15 cellular contexts compared by ENCODE assay signal in genomic region chr6:161549977-161550655, GRCh38.
DNase-seq lines count a peak whose midpoint lies in the region; ATAC-seq, FAIRE-seq and TF ChIP-seq lines count a peak whose summit lies in the region.
"Had no signal": no experiment of that assay in that cellular context is flagged by ENCODE, and none has a peak within 500 bp of the region (broad histone marks: within the 10 kb centered on the region; RNA-seq: fewer than 3 reads in every experiment).

No MANE protein-coding gene starts in this region.

- FAIRE-seq in small intestine (lab: Jason Lieb, UNC), result no peak

- TF ChIP-seq POLR2A in body of pancreas (IDR thresholded peaks at IDR 0.05), result no peak

- H3K4me2 ChIP-seq in H9 (ENCODE audit: insufficient read depth, insufficient read length, low read length), result no peak overlapping the region

- no peak overlapping the region for H3K23ac ChIP-seq in H9 (ENCODE audit: insufficient read length, low read depth, low read length)

- no peaks in the 10 kb centered on the region for H3K79me2 ChIP-seq in H9 (ENCODE audit: insufficient read depth, low read length)

- H3K27me3 ChIP-seq in H9 (ENCODE audit: insufficient read depth, low read length) (no peaks in the 10 kb centered on the region), foreskin keratinocyte (no peaks in the 10 kb centered on the region), small intestine (ENCODE audit: control insufficient read depth in 2 of 2, insufficient read depth in 2 of 2, low read length in 2 of 2) (no peaks in the 10 kb centered on the region), body of pancreas (no peaks in the 10 kb centered on the region)

- no peak overlapping the region for H3K14ac ChIP-seq in H9 (ENCODE audit: insufficient read depth, low read length)

- intact Hi-C loops in body of pancreas (cut with DNase I), result no loop called here

- H3K56ac ChIP-seq in H9 (ENCODE audit: insufficient read length, low read depth, low read length), result no peak overlapping the region

- H3K4me3 Mint-ChIP-seq in H9, result no peak overlapping the region
- H3K4me3 Mint-ChIP-seq in naive thymus-derived CD8-positive, alpha-beta T cell, result no peak overlapping the region
- H3K4me3 Mint-ChIP-seq: effector memory CD8-positive, alpha-beta T cell had no signal

- no peak overlapping the region for H2BK15ac ChIP-seq in H9 (ENCODE audit: low read depth, low read length)

- no peak overlapping the region for H4K91ac ChIP-seq in H9 (ENCODE audit: insufficient read length, low read depth, low read length)

- no peak overlapping the region for H2AFZ ChIP-seq in H9 (ENCODE audit: low read length)

- no peak overlapping the region for H3K9ac ChIP-seq in H9 (ENCODE audit: extremely low read depth, insufficient read length, low read length)

- no peaks in the 10 kb centered on the region for H3K79me1 ChIP-seq in H9 (ENCODE audit: insufficient read depth, low read depth, low read length, poor library complexity, severe bottlenecking)

- peaks cover 3 to 11% (median 7%) of the 10 kb centered on the region in 3 experiments; a peak in 5 of 7 replicates for H3K36me3 Mint-ChIP-seq in H9 (ENCODE audit: insufficient read depth in 1 of 3, low read depth in 3 of 3)
- H3K36me3 Mint-ChIP-seq in naive thymus-derived CD8-positive, alpha-beta T cell, result peaks cover 0 to 27% (median 5%) of the 10 kb centered on the region in 3 donors

- H3K4me3 ChIP-seq in small intestine (ENCODE audit: low read depth in 1 of 2, low read length in 2 of 2) (no peak overlapping the region), body of pancreas (no peak overlapping the region)

- H2AK5ac ChIP-seq in H9 (ENCODE audit: insufficient read length, low read length), result no peak overlapping the region

- DNase-seq in Caki2 (ENCODE audit: low read depth) (peak; percentile 7), H9 (no peak), NCI-H69 (lab: John Stamatoyannopoulos, UW) (peak; percentile 88), foreskin keratinocyte (no peak), small intestine (no peak), body of pancreas (no peak)
- DNase-seq in naive thymus-derived CD8-positive, alpha-beta T cell, result no peak
- DNase-seq: activated CD4-positive, alpha-beta T cell treated with anti-CD3 and anti-CD28 coated beads for 48 hours; C1 segment of cervical spinal cord; effector memory CD8-positive, alpha-beta T cell; glutamatergic neuron; NCI-H1048; T-helper 2 cell had no signal

- no peak overlapping the region for H3K27ac Mint-ChIP-seq in H9
- no peak overlapping the region for H3K27ac Mint-ChIP-seq in naive thymus-derived CD8-positive, alpha-beta T cell
- H3K27ac Mint-ChIP-seq: effector memory CD8-positive, alpha-beta T cell had no signal

- TF ChIP-seq CTCF in H9 (conservative IDR thresholded peaks at IDR 0.05) (peak; percentile 38; the same call in 2 of the 3 replicates), foreskin keratinocyte (conservative IDR thresholded peaks at IDR 0.05) (peak; percentile 13), body of pancreas (IDR thresholded peaks at IDR 0.05) (peak in 1 of 7 experiments; percentile 6)

- no peaks in the 10 kb centered on the region; the same call in none of the 2 replicates for H3K27me3 Mint-ChIP-seq in H9 (ENCODE audit: low read depth)
- no peaks in the 10 kb centered on the region for H3K27me3 Mint-ChIP-seq in naive thymus-derived CD8-positive, alpha-beta T cell
- H3K27me3 Mint-ChIP-seq: effector memory CD8-positive, alpha-beta T cell had no signal

- POLR2A ChIA-PET in naive thymus-derived CD8-positive, alpha-beta T cell (lab: Charles Lee), result no interaction called here

- H3K4me1 Mint-ChIP-seq in H9, result peaks cover 13 to 24% of the 10 kb centered on the region in 2 experiments
- no peaks in the 10 kb centered on the region for H3K4me1 Mint-ChIP-seq in naive thymus-derived CD8-positive, alpha-beta T cell

- no CpG with 5 or more reads among the region's 4 CpGs for WGBS in H9 (ENCODE audit: extremely low coverage, insufficient read length, low lambda C conversion rate)
- 64 to 66% (median 65%) methylated on average over 4 of the region's 4 CpGs for WGBS in small intestine, 3 donors
- 48 to 60% methylated on average over 4 of the region's 4 CpGs for WGBS in body of pancreas, 2 donors

- H3K36me3 ChIP-seq in small intestine (ENCODE audit: control insufficient read depth in 2 of 2, insufficient read depth in 2 of 2, low read length in 2 of 2), result no peaks in the 10 kb centered on the region
- no peaks in the 10 kb centered on the region for H3K36me3 ChIP-seq in body of pancreas (replicated peaks in 1 of 2; ENCODE audit: insufficient read depth in 1 of 2, low read depth in 2 of 2)

- H2BK20ac ChIP-seq in H9 (ENCODE audit: low read depth, low read length, poor library complexity, severe bottlenecking), result no peak overlapping the region

- in situ Hi-C loops in Caki2 (cut with HindIII; ENCODE audit: low pct_unique_long_range_greater_than_20kb, low sequenced_read_pairs), result no loop called here

- H3K9me3 ChIP-seq in H9 (ENCODE audit: control insufficient read depth, low read depth, low read length) (no peaks in the 10 kb centered on the region), small intestine (ENCODE audit: control insufficient read depth, low read depth) (no peaks in the 10 kb centered on the region), body of pancreas (no peaks in the 10 kb centered on the region)

- H3K4me1 ChIP-seq in H9 (ENCODE audit: insufficient read depth, low read length) (no peaks in the 10 kb centered on the region), foreskin keratinocyte (no peaks in the 10 kb centered on the region), small intestine (ENCODE audit: control insufficient read depth in 2 of 2, insufficient read depth in 1 of 2, low read depth in 1 of 2, low read length in 1 of 2) (no peaks in the 10 kb centered on the region), body of pancreas (no peaks in the 10 kb centered on the region)

- H3K9me3 Mint-ChIP-seq in H9, result peaks cover 14 to 21% of the 10 kb centered on the region in 2 experiments
- peaks cover 4 to 32% (median 21%) of the 10 kb centered on the region in 9 donors for H3K9me3 Mint-ChIP-seq in naive thymus-derived CD8-positive, alpha-beta T cell

- ATAC-seq in foreskin keratinocyte (peak; percentile 42), HG03565 (IDR thresholded peaks at IDR 0.05; ENCODE audit: unreplicated experiment) (no peak), body of pancreas (no peak)
- ATAC-seq in naive thymus-derived CD8-positive, alpha-beta T cell, result no peak
- ATAC-seq: effector memory CD8-positive, alpha-beta T cell had no signal

- no peak overlapping the region for H4K5ac ChIP-seq in H9 (ENCODE audit: insufficient read length, low read depth, low read length)

- H3K4ac ChIP-seq in H9 (ENCODE audit: low read depth, low read length), result no peak overlapping the region

- H2BK12ac ChIP-seq in H9 (ENCODE audit: insufficient read length, low read depth, low read length), result no peak overlapping the region

- no peaks in the 10 kb centered on the region for H4K20me1 ChIP-seq in H9 (ENCODE audit: control insufficient read depth, insufficient read depth, insufficient read length)

- no peak overlapping the region for H2BK120ac ChIP-seq in H9 (ENCODE audit: low read depth, low read length, poor library complexity, severe bottlenecking)

- no peak overlapping the region for H2BK5ac ChIP-seq in H9 (ENCODE audit: insufficient read length, low read length)

- no peak overlapping the region for H4K8ac ChIP-seq in H9 (replicated peaks; ENCODE audit: insufficient read length, low read depth, low read length)

- H3T11ph ChIP-seq in H9 (ENCODE audit: low read length), result no peak overlapping the region

- H3K27ac ChIP-seq in H9 (ENCODE audit: insufficient read length, low read depth, low read length) (no peak overlapping the region), foreskin keratinocyte (no peak overlapping the region), small intestine (ENCODE audit: low read depth in 1 of 2, low read length in 1 of 2) (no peak overlapping the region), body of pancreas (no peak overlapping the region)
- H3K27ac ChIP-seq: HL-60 had no signal

- H3K23me2 ChIP-seq in H9 (ENCODE audit: insufficient read length, low read depth, low read length, poor library complexity, severe bottlenecking), result no peaks in the 10 kb centered on the region

- H3K18ac ChIP-seq in H9 (ENCODE audit: insufficient read length, low read depth, low read length), result no peak overlapping the region

Comparison
In these comparisons a context has a peak if more than half of its experiments do, and no peak if none do; other contexts are left out.
1. DNase-seq: peak in Caki2 (single experiment) and NCI-H69 (single experiment); none in H9 (single experiment), foreskin keratinocyte (0 of 2), small intestine (single experiment), body of pancreas (0 of 4) and naive thymus-derived CD8-positive, alpha-beta T cell (0 of 10).